13 cellular contexts compared by ENCODE assay signal in genomic region chr13:31310356-31310755, GRCh38.
DNase-seq lines count a peak whose midpoint lies in the region; ATAC-seq and TF ChIP-seq lines count a peak whose summit lies in the region.
"Had no signal": no experiment of that assay in that cellular context is flagged by ENCODE, and none has a peak within 500 bp of the region (broad histone marks: within the 10 kb centered on the region; RNA-seq: fewer than 3 reads in every experiment).

No MANE protein-coding gene starts in this region.

- H3K23ac ChIP-seq in mesenchymal stem cell (ENCODE audit: low read length in 2 of 2): no peak overlapping the region

- TF ChIP-seq POLR2A in breast epithelium (IDR thresholded peaks at IDR 0.05): no peak

- no peak overlapping the region for H2BK5ac ChIP-seq in mesenchymal stem cell (ENCODE audit: low read depth, low read length, poor library complexity, severe bottlenecking)

- peaks cover 10% of the 10 kb centered on the region for H3K4me1 ChIP-seq in mammary epithelial cell (ENCODE audit: insufficient read depth, low read length)
- no peaks in the 10 kb centered on the region for H3K4me1 ChIP-seq in breast epithelium
- no peaks in the 10 kb centered on the region for H3K4me1 ChIP-seq in foreskin keratinocyte
- H3K4me1 ChIP-seq in mesenchymal stem cell (ENCODE audit: control insufficient read depth, insufficient read depth, low read depth, low read length): peaks cover 9% of the 10 kb centered on the region
- H3K4me1 ChIP-seq: A549, SJCRH30 had no signal

- H3K79me2 ChIP-seq in mammary epithelial cell (ENCODE audit: insufficient read depth, low read length): no peaks in the 10 kb centered on the region

- DNase-seq in mammary epithelial cell (peak; percentile 1), breast epithelium (ENCODE audit: low spot score in 2 of 2) (no peak), foreskin keratinocyte (no peak), mesenchymal stem cell (no peak), progenitor cell of endocrine pancreas (ENCODE audit: low spot score, unreplicated experiment) (no peak)
- no peak for DNase-seq in activated CD4-positive, alpha-beta T cell treated with anti-CD3 and anti-CD28 coated beads for 48 hours
- DNase-seq: C1 segment of cervical spinal cord, KBM-7, NCI-H1417 treated with DMSO at 0.1 percent for 48 hours, NCI-H1930, SJCRH30 had no signal

- H3K4ac ChIP-seq in mesenchymal stem cell (ENCODE audit: low read depth in 1 of 2, low read length in 2 of 2): no peak overlapping the region

- dilution Hi-C loops in mammary epithelial cell (cut with HindIII; ENCODE audit: low sequenced_read_pairs): no loop called here

- in situ Hi-C loops in mammary epithelial cell (cut with MboI; ENCODE audit: low sequenced_read_pairs in 2 of 2): no loop called here

- no peaks in the 10 kb centered on the region for H3K36me3 ChIP-seq in mammary epithelial cell (ENCODE audit: insufficient read depth, low read length)
- no peaks in the 10 kb centered on the region for H3K36me3 ChIP-seq in breast epithelium
- peaks cover 0 to 4% of the 10 kb centered on the region in 2 experiments for H3K36me3 ChIP-seq in mesenchymal stem cell (ENCODE audit: control insufficient read depth in 1 of 2, insufficient read depth in 2 of 2, low read depth in 1 of 2, low read length in 2 of 2)
- H3K36me3 ChIP-seq: SJCRH30 had no signal

- no peak overlapping the region for H2BK15ac ChIP-seq in mesenchymal stem cell (ENCODE audit: low read depth, poor library complexity, severe bottlenecking)

- H3K36me3 Mint-ChIP-seq in progenitor cell of endocrine pancreas (ENCODE audit: insufficient read depth): peaks cover 21% of the 10 kb centered on the region

- no peak overlapping the region for H3K4me3 Mint-ChIP-seq in progenitor cell of endocrine pancreas (ENCODE audit: low read depth)

- WGBS in mammary epithelial cell (ENCODE audit: low coverage, missing lambda C conversion rate): 9% methylated on average over 4 of the region's 4 CpGs
- 92% methylated on average over 4 of the region's 4 CpGs for WGBS in mesenchymal stem cell

- H3K4me1 Mint-ChIP-seq in progenitor cell of endocrine pancreas (ENCODE audit: low read depth): no peaks in the 10 kb centered on the region

- H3K4me2 ChIP-seq in mammary epithelial cell (ENCODE audit: insufficient read depth, low read depth, low read length) (no peak overlapping the region), mesenchymal stem cell (ENCODE audit: low read length, poor library complexity, severe bottlenecking) (no peak overlapping the region)
- H3K4me2 ChIP-seq: A549 had no signal

- H4K20me1 ChIP-seq in mammary epithelial cell (ENCODE audit: insufficient read depth, low read length): no peaks in the 10 kb centered on the region

- H3K9ac ChIP-seq in mammary epithelial cell (ENCODE audit: insufficient read depth, low read length): no peak overlapping the region
- no peak overlapping the region for H3K9ac ChIP-seq in mesenchymal stem cell (ENCODE audit: low read length)

- no peak overlapping the region for H3K27ac ChIP-seq in mammary epithelial cell (ENCODE audit: insufficient read depth, low read depth, low read length)
- no peak overlapping the region for H3K27ac ChIP-seq in breast epithelium
- H3K27ac ChIP-seq in foreskin keratinocyte: no peak overlapping the region
- peak overlapping the region; percentile 4 for H3K27ac ChIP-seq in mesenchymal stem cell (ENCODE audit: low read length, poor library complexity, severe bottlenecking)
- H3K27ac ChIP-seq: A549, SJCRH30 had no signal

- H3K9me3 ChIP-seq in mammary epithelial cell (replicated peaks; ENCODE audit: insufficient read depth, low read length) (peaks cover 10% of the 10 kb centered on the region), breast epithelium (peaks cover 30 to 58% of the 10 kb centered on the region in 2 donors), mesenchymal stem cell (ENCODE audit: control insufficient read depth, low read length) (peaks cover 29% of the 10 kb centered on the region)

- H4K8ac ChIP-seq in mesenchymal stem cell (ENCODE audit: low read length): no peak overlapping the region

- no peak overlapping the region for H3K27ac Mint-ChIP-seq in progenitor cell of endocrine pancreas

- H2AK5ac ChIP-seq in mesenchymal stem cell (ENCODE audit: low read length, severe bottlenecking): no peak overlapping the region

- H3K18ac ChIP-seq in mesenchymal stem cell (ENCODE audit: low read depth in 1 of 2, low read length in 2 of 2): no peak overlapping the region

- H3K27me3 Mint-ChIP-seq in progenitor cell of endocrine pancreas: no peaks in the 10 kb centered on the region

- peak; percentile 12 for ATAC-seq in foreskin keratinocyte
- no peak for ATAC-seq in GM21367 (IDR thresholded peaks at IDR 0.05; ENCODE audit: unreplicated experiment)
- ATAC-seq: A549 had no signal

- no peaks in the 10 kb centered on the region for H3K79me1 ChIP-seq in mesenchymal stem cell (replicated peaks; ENCODE audit: low read length, poor library complexity, severe bottlenecking)

- BruUV-seq in mammary epithelial cell (replicated peaks; lab: Mats Ljungman, UMichigan): no TSS peak

- peaks cover 21% of the 10 kb centered on the region for H3K9me3 Mint-ChIP-seq in progenitor cell of endocrine pancreas (ENCODE audit: low read depth)

- no peak overlapping the region for H2AFZ ChIP-seq in mammary epithelial cell (ENCODE audit: low read depth, low read length)
- no peak overlapping the region for H2AFZ ChIP-seq in mesenchymal stem cell (ENCODE audit: low read depth, low read length)

- intact Hi-C loops in mammary epithelial cell (cut with micrococcal nuclease) (no loop called here), breast epithelium (cut with DNase I; ENCODE audit: low total_unique reads) (no loop called here)

- CTCF ChIA-PET in mammary epithelial cell (lab: Charles Lee; ENCODE audit: low non-redundant PET): interaction anchor here (0.7 kb wide), 1 partner anchor 13 kb away, joined by 6 read pairs; no protein-coding TSS in a partner anchor

- TF ChIP-seq CTCF in mammary epithelial cell (conservative IDR thresholded peaks at IDR 0.05 in 1 of 2, IDR thresholded peaks at IDR 0.05 in 1 of 2; ENCODE audit: extremely low read depth in 1 of 2, insufficient read depth in 1 of 2, low read depth in 1 of 2, low read length in 2 of 2): no peak
- no peak for TF ChIP-seq CTCF in breast epithelium (IDR thresholded peaks at IDR 0.05)
- TF ChIP-seq CTCF in foreskin keratinocyte (conservative IDR thresholded peaks at IDR 0.05): no peak
- TF ChIP-seq CTCF in progenitor cell of endocrine pancreas (IDR thresholded peaks at IDR 0.05; ENCODE audit: unreplicated experiment): no peak

- H3K4me3 ChIP-seq in mammary epithelial cell (replicated peaks in 1 of 3; ENCODE audit: insufficient read depth in 1 of 3, low read depth in 2 of 3, low read length in 3 of 3) (no peak overlapping the region), breast epithelium (no peak overlapping the region), mesenchymal stem cell (ENCODE audit: insufficient read depth in 1 of 2, low read depth in 1 of 2, low read length in 2 of 2) (no peak overlapping the region)
- H3K4me3 ChIP-seq: A549, SJCRH30 had no signal

- H2BK120ac ChIP-seq in mesenchymal stem cell (ENCODE audit: low read depth, low read length): no peak overlapping the region

- peak overlapping the region in 1 of 2 experiments; percentile 6 for H3K14ac ChIP-seq in mesenchymal stem cell (ENCODE audit: low read length in 2 of 2)

- H4K91ac ChIP-seq in mesenchymal stem cell (ENCODE audit: low read length): no peak overlapping the region

- H2BK12ac ChIP-seq in mesenchymal stem cell (ENCODE audit: low read length in 2 of 2): no peak overlapping the region

- H3K27me3 ChIP-seq in mammary epithelial cell (ENCODE audit: insufficient read depth, low read length) (no peaks in the 10 kb centered on the region), breast epithelium (no peaks in the 10 kb centered on the region), foreskin keratinocyte (no peaks in the 10 kb centered on the region), mesenchymal stem cell (ENCODE audit: control insufficient read depth in 1 of 2, insufficient read depth in 1 of 2, low read length in 2 of 2) (no peaks in the 10 kb centered on the region)
- H3K27me3 ChIP-seq: SJCRH30 had no signal
